16 cellular contexts compared by ENCODE assay signal in the genomic region with DNA sequence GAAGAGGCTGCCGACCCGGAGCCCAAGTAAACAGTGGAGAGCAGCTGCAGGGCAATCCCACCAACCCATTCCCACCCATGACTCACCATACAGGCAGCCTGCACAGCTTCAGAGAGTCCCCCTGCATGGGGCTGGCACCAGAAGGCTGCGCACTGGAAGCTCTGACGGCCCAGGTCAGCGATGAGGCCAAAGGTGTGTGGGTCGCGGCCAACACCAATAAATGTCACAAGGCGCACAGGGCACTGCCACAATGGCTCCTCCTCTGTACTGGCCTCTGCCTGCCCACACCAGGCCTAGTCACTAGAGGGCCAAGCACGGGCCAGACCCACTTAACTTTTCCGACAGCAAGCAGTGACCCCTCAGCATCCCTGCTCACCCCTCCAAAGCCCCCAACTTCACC.
"Had no signal": no experiment of that assay in that cellular context is flagged by ENCODE, and none has a peak within 500 bp of the region (broad histone marks: within the 10 kb centered on the region; RNA-seq: fewer than 3 reads in every experiment).

No MANE protein-coding gene starts in this region.

- H3K27ac Mint-ChIP-seq: dendritic cell treated with granulocyte-macrophage colony-stimulating factor and Interleukin-4, amounts not matched to agents 40 ng/mL and 50 ng/mL, for 4 days; neural progenitor cell; stimulated activated naive B cell treated with anti-CD40 and anti-IgM and Interleukin-4, amounts not matched to agents 10 μg/mL and 1 μg/mL and 100 μg/mL, for 72 hours; T-helper 1 cell treated with Interleukin-12 subunit alpha and Interleukin-12 subunit beta and Interleukin-4 antibody, amounts not matched to agents 30 μg/mL and 1 μg/mL, for 36 hours had no signal

- H3K9ac ChIP-seq: neural progenitor cell, parathyroid adenoma had no signal

- H3K27me3 Mint-ChIP-seq: activated naive CD4-positive, alpha-beta T cell treated with anti-CD3 and anti-CD28 coated beads, Interleukin-2, amount 50 U/mL, for 24 hours; central memory CD8-positive, alpha-beta T cell; dendritic cell treated with granulocyte-macrophage colony-stimulating factor and Interleukin-4, amounts not matched to agents 40 ng/mL and 50 ng/mL, for 4 days; effector memory CD8-positive, alpha-beta T cell; stimulated activated naive B cell treated with anti-CD40 and anti-IgM and Interleukin-4, amounts not matched to agents 10 μg/mL and 1 μg/mL and 100 μg/mL, for 72 hours had no signal

- ATAC-seq: effector memory CD8-positive, alpha-beta T cell; stimulated activated naive B cell treated with anti-CD40 and anti-IgM and Interleukin-4, amounts not matched to agents 10 μg/mL and 1 μg/mL and 100 μg/mL, for 72 hours had no signal

- DNase-seq: activated CD4-positive, alpha-beta T cell treated with anti-CD3 and anti-CD28 coated beads for 48 hours; activated T-cell treated with anti-CD3 and anti-CD28 coated beads for 4 hours; amygdala; effector memory CD8-positive, alpha-beta T cell; erythroblast; small intestine; stimulated activated naive B cell treated with anti-CD40 and anti-IgM and Interleukin-4, amounts not matched to agents 10 μg/mL and 1 μg/mL and 100 μg/mL, for 72 hours; trophoblast cell had no signal

- H3K4me3 Mint-ChIP-seq: activated naive CD4-positive, alpha-beta T cell treated with anti-CD3 and anti-CD28 coated beads, Interleukin-2, amount 50 U/mL, for 24 hours; central memory CD8-positive, alpha-beta T cell; dendritic cell treated with granulocyte-macrophage colony-stimulating factor and Interleukin-4, amounts not matched to agents 40 ng/mL and 50 ng/mL, for 4 days; effector memory CD8-positive, alpha-beta T cell; neural progenitor cell; stimulated activated naive B cell treated with anti-CD40 and anti-IgM and Interleukin-4, amounts not matched to agents 10 μg/mL and 1 μg/mL and 100 μg/mL, for 72 hours; T-helper 1 cell treated with Interleukin-12 subunit alpha and Interleukin-12 subunit beta and Interleukin-4 antibody, amounts not matched to agents 30 μg/mL and 1 μg/mL, for 36 hours had no signal

- H3K27me3 ChIP-seq: hepatocyte, neural progenitor cell had no signal

- H3K4me3 ChIP-seq: hepatocyte, neural progenitor cell had no signal

- H3K4me2 ChIP-seq: hepatocyte, neural progenitor cell had no signal

- H3K36me3 ChIP-seq: neural progenitor cell had no signal

- H3K9me3 Mint-ChIP-seq: activated naive CD4-positive, alpha-beta T cell treated with anti-CD3 and anti-CD28 coated beads, Interleukin-2, amount 50 U/mL, for 24 hours; brain; central memory CD8-positive, alpha-beta T cell; dendritic cell treated with granulocyte-macrophage colony-stimulating factor and Interleukin-4, amounts not matched to agents 40 ng/mL and 50 ng/mL, for 4 days; effector memory CD8-positive, alpha-beta T cell; neural progenitor cell; stimulated activated naive B cell treated with anti-CD40 and anti-IgM and Interleukin-4, amounts not matched to agents 10 μg/mL and 1 μg/mL and 100 μg/mL, for 72 hours; T-helper 1 cell treated with Interleukin-12 subunit alpha and Interleukin-12 subunit beta and Interleukin-4 antibody, amounts not matched to agents 30 μg/mL and 1 μg/mL, for 36 hours had no signal

- FAIRE-seq: small intestine had no signal

- H3K27ac ChIP-seq: hepatocyte, neural progenitor cell, parathyroid adenoma had no signal

- H2AFZ ChIP-seq: hepatocyte, neural progenitor cell, parathyroid adenoma had no signal
